ENCODE assay signal across 29 cellular contexts in genomic region chr12:68855111-68855510, GRCh38.
"Had no signal": no experiment of that assay in that cellular context is flagged by ENCODE, and none has a peak within 500 bp of the region (broad histone marks: within the 10 kb centered on the region; RNA-seq: fewer than 3 reads in every experiment).

No MANE protein-coding gene starts in this region.

- H3K9ac ChIP-seq: parathyroid adenoma had no signal

- H3K4me1 ChIP-seq: parathyroid adenoma, psoas muscle, spleen, suprapubic skin, testis, tibial artery, transverse colon, upper lobe of right lung, uterus had no signal

- H3K27me3 ChIP-seq: neutrophil, ovary, spleen, suprapubic skin, testis, tibial artery, transverse colon, upper lobe of right lung, uterus had no signal

- H3K27ac ChIP-seq: neutrophil, ovary, parathyroid adenoma, psoas muscle, skin epidermis, spleen, suprapubic skin, testis, tibial artery, transverse colon, upper lobe of right lung, uterus had no signal

- H3K36me3 ChIP-seq: ovary, suprapubic skin, uterus had no signal

- ATAC-seq: naive thymus-derived CD4-positive, alpha-beta T cell; natural killer cell; right cardiac atrium; sciatic nerve; stimulated activated memory B cell treated with anti-CD40 and anti-IgM and Interleukin-4, amounts not matched to agents 10 μg/mL and 1 μg/mL and 100 μg/mL, for 72 hours; stimulated activated naive CD8-positive, alpha-beta T cell treated with anti-CD3 and anti-CD28 coated beads, Interleukin-15, amount 100 ng/mL, for 72 hours; stimulated activated naive CD8-positive, alpha-beta T cell treated with anti-CD3 and anti-CD28 coated beads, Interleukin-15, Interleukin-2, amounts not matched to agents 100 U/mL and 50 U/mL, for 24 hours; upper lobe of right lung had no signal

- H3K4me2 ChIP-seq: smooth muscle cell had no signal

- H3K9me3 ChIP-seq: neutrophil, ovary, psoas muscle, spleen, suprapubic skin, testis, tibial artery, transverse colon, upper lobe of right lung, uterus had no signal

- H2AFZ ChIP-seq: parathyroid adenoma had no signal

- H3K79me2 ChIP-seq: parathyroid adenoma had no signal

- DNase-seq: naive thymus-derived CD4-positive, alpha-beta T cell; natural killer cell; nucleus accumbens; ovary; posterior cingulate gyrus; psoas muscle; right cardiac atrium; spleen; stimulated activated CD4-positive, alpha-beta T cell treated with anti-CD3 and anti-CD28 coated beads, Interleukin-12 subunit alpha, Interleukin-12 subunit beta, amount 100 ng/mL, for 4 hours; stimulated activated CD4-positive, alpha-beta T cell treated with anti-CD3 and anti-CD28 coated beads, Interleukin-1b, Interleukin-23, amount 100 ng/mL, for 48 hours; stimulated activated CD4-positive, alpha-beta T cell treated with anti-CD3 and anti-CD28 coated beads, Interleukin-4, amount 100 ng/mL, for 1 hour; stimulated activated CD4-positive, alpha-beta T cell treated with anti-CD3 and anti-CD28 coated beads, Interleukin-4, amount 100 ng/mL, for 4 hours; stimulated activated CD8-positive, alpha-beta memory T cell treated with anti-CD3 and anti-CD28 coated beads, Interleukin-4, amount 100 ng/mL, for 48 hours; stimulated activated naive CD4-positive, alpha-beta T cell; stimulated activated naive CD8-positive, alpha-beta T cell treated with anti-CD3 and anti-CD28 coated beads, Interleukin-15, amount 100 ng/mL, for 72 hours; stimulated activated naive CD8-positive, alpha-beta T cell treated with anti-CD3 and anti-CD28 coated beads, Interleukin-15, Interleukin-2, amounts not matched to agents 100 U/mL and 50 U/mL, for 24 hours; substantia nigra; testis; tibial artery; transverse colon; upper lobe of right lung; uterus had no signal

- H3K4me3 ChIP-seq: ovary, psoas muscle, skin epidermis, smooth muscle cell, spleen, suprapubic skin, testis, tibial artery, transverse colon, upper lobe of right lung, uterus had no signal
